ENCODE assay signal across 9 cellular contexts in the genomic region with DNA sequence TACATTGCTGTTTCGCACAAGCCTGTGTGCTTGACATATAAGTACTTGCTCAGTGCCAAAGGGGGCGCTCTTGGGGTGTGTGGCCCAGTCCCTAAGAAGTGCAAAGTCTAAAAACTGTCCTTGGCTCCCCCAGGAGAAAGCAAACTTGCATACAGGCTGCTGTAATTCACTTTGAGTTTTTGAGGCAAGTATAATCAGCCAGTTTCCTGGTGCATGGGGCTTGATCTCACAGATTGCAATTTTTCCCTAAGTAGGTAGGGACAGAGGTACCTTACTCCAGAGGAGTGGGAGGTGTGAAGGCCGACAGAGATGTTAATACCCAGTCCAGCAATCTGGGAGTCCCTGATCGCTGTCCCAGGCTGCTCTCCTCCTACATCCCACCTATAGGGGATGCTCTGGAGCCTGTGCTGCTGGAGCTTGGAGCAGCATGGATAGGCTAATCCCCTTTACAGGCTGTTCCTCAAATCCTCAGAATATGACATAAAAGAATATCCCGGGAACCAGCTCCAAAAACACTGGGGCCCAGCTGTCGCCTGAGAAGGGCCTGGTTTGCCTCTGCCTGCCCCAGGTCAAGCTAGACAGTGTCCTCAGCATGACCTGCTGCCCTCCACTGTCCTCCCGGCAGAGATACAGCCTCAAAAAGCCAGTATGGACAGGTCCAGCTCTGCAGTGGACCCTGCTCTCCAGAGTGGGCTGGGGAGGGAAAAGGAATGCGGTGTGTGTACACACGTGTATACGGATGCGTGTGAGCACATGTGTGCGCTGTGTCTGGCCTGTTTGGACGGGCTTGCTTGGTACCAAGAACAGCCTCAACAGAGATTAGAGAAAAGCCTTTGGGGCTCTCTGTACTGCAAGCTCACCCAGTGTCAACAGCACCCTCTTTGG.
A peak's percentile ranks its signal among the peaks of the same experiment; 100 is the strongest.
DNase-seq lines count a peak whose midpoint lies in the region; ATAC-seq, FAIRE-seq and TF ChIP-seq lines count a peak whose summit lies in the region.
"Had no signal": no experiment of that assay in that cellular context is flagged by ENCODE, and none has a peak within 500 bp of the region (broad histone marks: within the 10 kb centered on the region; RNA-seq: fewer than 3 reads in every experiment).

No MANE protein-coding gene starts in this region.

- intact Hi-C loops in colonic mucosa (cut with DNase I) = no loop called here

- peak; percentile 37 for TF ChIP-seq CTCF in colonic mucosa (IDR thresholded peaks at IDR 0.05)

- FAIRE-seq in G401.6 (lab: Jason Lieb, UNC) = peak; percentile 76

- ATAC-seq in GM18867 (IDR thresholded peaks at IDR 0.05; ENCODE audit: unreplicated experiment) = no peak
- no peak for ATAC-seq in HG02571 (IDR thresholded peaks at IDR 0.05; ENCODE audit: unreplicated experiment)

- H3K27me3 ChIP-seq in colonic mucosa = no peaks in the 10 kb centered on the region
- H3K27me3 ChIP-seq: neutrophil had no signal

- DNase-seq in NCI-H2227 treated with DMSO at 0.1 percent for 48 hours (lab: John Stamatoyannopoulos, UW) = peak; percentile 14
- peak; percentile 71 for DNase-seq in colonic mucosa
- peak; percentile 55 for DNase-seq in myocyte (ENCODE audit: low read depth)
- DNase-seq in NCI-H1048 (lab: John Stamatoyannopoulos, UW) = no peak
- no peak for DNase-seq in NCI-H446 treated with DMSO at 0.1 percent for 48 hours (lab: John Stamatoyannopoulos, UW)

- H3K27ac ChIP-seq in colonic mucosa = peak overlapping the region; percentile 90
- H3K27ac ChIP-seq: neutrophil had no signal

- no peaks in the 10 kb centered on the region for H3K9me3 ChIP-seq in colonic mucosa
- H3K9me3 ChIP-seq: neutrophil had no signal

- H3K36me3 ChIP-seq in colonic mucosa = no peaks in the 10 kb centered on the region
- H3K36me3 ChIP-seq: neutrophil had no signal

- H3K9ac ChIP-seq in colonic mucosa (ENCODE audit: low read depth in 2 of 2, low read length in 2 of 2) = peak overlapping the region in 1 of 2 donors; percentile 89

- no peak overlapping the region for H3K4me3 ChIP-seq in colonic mucosa

- peaks cover 54% of the 10 kb centered on the region for H3K4me1 ChIP-seq in colonic mucosa

Comparison
In these comparisons a context has a peak if more than half of its experiments do, and no peak if none do; other contexts are left out.
1. DNase-seq: peak in NCI-H2227 treated with DMSO at 0.1 percent for 48 hours (single experiment), colonic mucosa (single experiment) and myocyte (single experiment); none in NCI-H1048 (single experiment) and NCI-H446 treated with DMSO at 0.1 percent for 48 hours (single experiment).